8 cellular contexts compared by ENCODE assay signal in genomic region chr19:17522988-17523872, GRCh38. TPM values are rescaled to one million over a fixed set of nuclear protein-coding genes. Genes with fewer than 3 reads are reported as not detected.
DNase-seq lines count a peak whose midpoint lies in the region; ATAC-seq and TF ChIP-seq lines count a peak whose summit lies in the region.

No MANE protein-coding gene starts in this region.

- H3K36me3 ChIP-seq in Peyer's patch = peaks cover 0 to 21% (median 0%) of the 10 kb centered on the region in 3 donors
- peaks cover 3 to 9% of the 10 kb centered on the region in 2 donors for H3K36me3 ChIP-seq in psoas muscle (ENCODE audit: insufficient read depth in 1 of 2, low read depth in 1 of 2)

- intact Hi-C loops in psoas muscle (cut with DNase I) = no loop called here

- peak; percentile 73 for ATAC-seq in GM18907 (IDR thresholded peaks at IDR 0.05; ENCODE audit: unreplicated experiment)
- ATAC-seq in HG02884 (IDR thresholded peaks at IDR 0.05; ENCODE audit: unreplicated experiment) = peak; percentile 61
- ATAC-seq in psoas muscle = peak in 3 of 4 donors; percentile 37 to 45 (median 43)

- H3K4me3 ChIP-seq in Peyer's patch (no peak overlapping the region), psoas muscle (no peak overlapping the region)

- no peaks in the 10 kb centered on the region for H3K27me3 ChIP-seq in Peyer's patch
- peaks cover 0 to 5% (median 0%) of the 10 kb centered on the region in 3 donors for H3K27me3 ChIP-seq in psoas muscle (ENCODE audit: insufficient read depth in 3 of 3, low read length in 2 of 3)

- H3K4me1 ChIP-seq in Peyer's patch (peaks cover 0 to 32% (median 17%) of the 10 kb centered on the region in 4 donors), psoas muscle (no peaks in the 10 kb centered on the region)

- H3K9me3 ChIP-seq in Peyer's patch (no peaks in the 10 kb centered on the region), psoas muscle (peaks cover 3% of the 10 kb centered on the region)

- H3K27ac ChIP-seq in Peyer's patch = peak overlapping the region; percentile 61 to 82 (median 67)
- H3K27ac ChIP-seq in psoas muscle = no peak overlapping the region

- WGBS in psoas muscle, 3 donors = 49 to 58% (median 51%) methylated on average over 23 to 24 of the region's 24 CpGs

- DNase-seq in Peyer's patch = peak in 2 of 3 donors; percentile 95
- DNase-seq in amygdala (lab: John Stamatoyannopoulos, UW) = peak in 32 of 56 donors; percentile 7 to 62 (median 26)
- DNase-seq in psoas muscle = peak; percentile 41 to 69
- DNase-seq in NCI-H2227 (lab: John Stamatoyannopoulos, UW; ENCODE audit: unreplicated experiment) = no peak
- no peak for DNase-seq in SK-N-DZ (ENCODE audit: low spot score)
- no peak for DNase-seq in effector CD4-positive, alpha-beta T cell

- no peak for TF ChIP-seq CTCF in Peyer's patch (IDR thresholded peaks at IDR 0.05)
- no peak for TF ChIP-seq CTCF in psoas muscle (IDR thresholded peaks at IDR 0.05)

- TF ChIP-seq POLR2A in Peyer's patch (IDR thresholded peaks at IDR 0.05) = no peak

RNA-seq across cellular contexts. Expression of gene PGLS, which starts 11.8 kb away (rescaled TPM):
- total RNA-seq in Peyer's patch (100 to 1,000 TPM in 2 of 4 donors, 10 to 100 TPM in 2; 79.2 to 117 (median 104) TPM), psoas muscle (10 to 100 TPM; 14.8 to 17.3 (median 16.3) TPM)
- polyA plus RNA-seq in psoas muscle = 10 to 100 TPM; 11.7 to 53.5 (median 18.3) TPM
- 50.8 and 54.2 TPM in 2 replicates for polyA plus RNA-seq in SK-N-DZ (2014; cell fraction: cytosol; rRNA removed)
- 40.2 and 48.6 TPM in 2 replicates for polyA plus RNA-seq in SK-N-DZ (2014; cell fraction: nucleus; rRNA removed)

RNA-seq across cellular contexts. Expression of gene COLGALT1, which starts 32.2 kb away (rescaled TPM):
- 10 to 100 TPM; 24.7 to 79.2 (median 48.9) TPM for total RNA-seq in Peyer's patch
- 10 to 100 TPM; 19.8 to 27.7 (median 23.3) TPM for total RNA-seq in psoas muscle
- polyA plus RNA-seq in psoas muscle = 10 to 100 TPM; 15.3 to 34.8 (median 21.4) TPM
- 34.4 and 39.1 TPM in 2 replicates for polyA plus RNA-seq in SK-N-DZ (2014; cell fraction: cytosol; rRNA removed)
- polyA plus RNA-seq in SK-N-DZ (2014; cell fraction: nucleus; rRNA removed) = 36.3 and 44.9 TPM in 2 replicates

RNA-seq across cellular contexts. Expression of gene SLC27A1, which starts 52.9 kb away (rescaled TPM):
- 10 to 100 TPM in 2 of 4 donors, 1 to 10 TPM in 1, under 1 TPM in 1; 0.70 to 13.2 (median 8.3) TPM for total RNA-seq in Peyer's patch
- 10 to 100 TPM; 18.4 to 40.1 (median 27.9) TPM for total RNA-seq in psoas muscle
- polyA plus RNA-seq in psoas muscle = 10 to 100 TPM; 11.8 to 30.6 (median 24.1) TPM
- polyA plus RNA-seq in SK-N-DZ (2014; cell fraction: cytosol; rRNA removed) = 3.6 and 5.5 TPM in 2 replicates
- 10.8 and 19.5 TPM in 2 replicates for polyA plus RNA-seq in SK-N-DZ (2014; cell fraction: nucleus; rRNA removed)

Comparison
In these comparisons a context has a peak if more than half of its experiments do, and no peak if none do; other contexts are left out.
1. DNase-seq: peak in Peyer's patch (2 of 3), amygdala (32 of 56) and psoas muscle (2 of 2); none in NCI-H2227 (single experiment), SK-N-DZ (single experiment) and effector CD4-positive, alpha-beta T cell (single experiment).
2. RNA of gene PGLS, which starts 11.8 kb away (total RNA-seq): 79.2 to 117 TPM in Peyer's patch; 14.8 to 17.3 TPM in psoas muscle; every median in the first group is over 4 times any median in the second.
3. Peak in every context shown above with its lines, with median percentiles within 50 percentile points of each other: ATAC-seq.